Comparison of ENCODE assay signal across 1 cellular context in the genomic region with DNA sequence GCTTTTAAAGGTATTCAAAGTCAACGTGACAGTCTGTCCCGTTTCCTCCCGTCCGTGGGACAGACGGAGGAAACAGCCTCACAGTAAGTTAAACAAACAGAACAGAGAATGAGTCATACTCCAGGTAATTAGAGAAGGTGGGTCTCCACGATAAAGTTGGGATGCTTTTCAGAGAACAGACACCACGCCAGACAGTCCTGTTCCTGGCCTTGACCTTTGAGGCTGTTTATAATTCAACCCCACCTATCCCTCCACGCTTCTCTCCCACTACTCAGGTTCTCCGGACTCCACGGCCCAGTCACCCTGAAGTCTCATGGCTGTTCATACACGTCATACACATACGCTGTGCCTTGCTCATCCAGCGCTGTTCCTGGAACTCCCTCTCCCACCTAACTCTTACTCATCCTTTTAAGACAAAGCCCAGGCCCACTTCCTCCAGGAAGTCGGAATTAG.
TF ChIP-seq lines count a peak whose summit lies in the region.

No MANE protein-coding gene starts in this region.

TF ChIP-seq in K562, 482 proteins besides CTCF, POLR2A, EP300 and RAD21 (continued from another document):
- TF ChIP-seq FOXP4 (CRISPR knock-in tag; IDR thresholded peaks at IDR 0.05; ENCODE audit: borderline replicate concordance) (no peak), ZFP36 (IDR thresholded peaks at IDR 0.05; ENCODE audit: low read depth, low read length, partially characterized antibody) (peak; percentile 43), SOX6 (IDR thresholded peaks at IDR 0.05) (0 out of 2 replicates have a peak, but pooled peaks have one; percentile 16), JUND (IDR thresholded peaks at IDR 0.05; ENCODE audit: borderline replicate concordance, low read depth, low read length) (peak; percentile 65), JUND (tag; IDR thresholded peaks at IDR 0.05; ENCODE audit: borderline replicate concordance, low read depth, low read length) (peak; percentile 49; the same call in 1 of the 3 replicates), CBFA2T2 (conservative IDR thresholded peaks at IDR 0.05) (0 out of 2 replicates have a peak, but pooled peaks have one; percentile 10), SMARCE1 (IDR thresholded peaks at IDR 0.05) (0 out of 2 replicates have a peak, but pooled peaks have one; percentile 43), POLR3G (IDR thresholded peaks at IDR 0.05; ENCODE audit: extremely low read depth, insufficient read length, insufficient replicate concordance) (no peak), CXXC5 (CRISPR knock-in tag; IDR thresholded peaks at IDR 0.05) (no peak), ATF7 (IDR thresholded peaks at IDR 0.05) (peak; percentile 27; the same call in 1 of the 2 replicates), SMARCA4 (IDR thresholded peaks at IDR 0.05) (peak; percentile 52; the same call in 1 of the 2 replicates), JUN (IDR thresholded peaks at IDR 0.05; ENCODE audit: borderline replicate concordance, low read depth, low read length) (peak; percentile 26; the same call in 1 of the 2 replicates), JUN (CRISPR knock-in tag; IDR thresholded peaks at IDR 0.05; ENCODE audit: borderline replicate concordance) (no peak), ARID1B (IDR thresholded peaks at IDR 0.05) (peak; percentile 67), ATF3 (IDR thresholded peaks at IDR 0.05) (peak; percentile 83), ATF3 (CRISPR knock-in tag; conservative IDR thresholded peaks at IDR 0.05) (no peak), CTBP1 (IDR thresholded peaks at IDR 0.05; ENCODE audit: borderline replicate concordance) (peak; percentile 75; the same call in 1 of the 2 replicates), ZBTB8A (IDR thresholded peaks at IDR 0.05; ENCODE audit: partially characterized antibody) (no peak), TCF3 (CRISPR knock-in tag; IDR thresholded peaks at IDR 0.05) (peak; percentile 30; the same call in 1 of the 2 replicates), ATF2 (CRISPR knock-in tag; IDR thresholded peaks at IDR 0.05) (no peak), ZEB2 (IDR thresholded peaks at IDR 0.05) (peak; percentile 87), KHSRP (IDR thresholded peaks at IDR 0.05) (no peak), FOSL1 (tag; conservative IDR thresholded peaks at IDR 0.05) (peak; percentile 84), CREM (IDR thresholded peaks at IDR 0.05; ENCODE audit: low read depth) (peak; percentile 60)
- TF ChIP-seq, protein P1, sequence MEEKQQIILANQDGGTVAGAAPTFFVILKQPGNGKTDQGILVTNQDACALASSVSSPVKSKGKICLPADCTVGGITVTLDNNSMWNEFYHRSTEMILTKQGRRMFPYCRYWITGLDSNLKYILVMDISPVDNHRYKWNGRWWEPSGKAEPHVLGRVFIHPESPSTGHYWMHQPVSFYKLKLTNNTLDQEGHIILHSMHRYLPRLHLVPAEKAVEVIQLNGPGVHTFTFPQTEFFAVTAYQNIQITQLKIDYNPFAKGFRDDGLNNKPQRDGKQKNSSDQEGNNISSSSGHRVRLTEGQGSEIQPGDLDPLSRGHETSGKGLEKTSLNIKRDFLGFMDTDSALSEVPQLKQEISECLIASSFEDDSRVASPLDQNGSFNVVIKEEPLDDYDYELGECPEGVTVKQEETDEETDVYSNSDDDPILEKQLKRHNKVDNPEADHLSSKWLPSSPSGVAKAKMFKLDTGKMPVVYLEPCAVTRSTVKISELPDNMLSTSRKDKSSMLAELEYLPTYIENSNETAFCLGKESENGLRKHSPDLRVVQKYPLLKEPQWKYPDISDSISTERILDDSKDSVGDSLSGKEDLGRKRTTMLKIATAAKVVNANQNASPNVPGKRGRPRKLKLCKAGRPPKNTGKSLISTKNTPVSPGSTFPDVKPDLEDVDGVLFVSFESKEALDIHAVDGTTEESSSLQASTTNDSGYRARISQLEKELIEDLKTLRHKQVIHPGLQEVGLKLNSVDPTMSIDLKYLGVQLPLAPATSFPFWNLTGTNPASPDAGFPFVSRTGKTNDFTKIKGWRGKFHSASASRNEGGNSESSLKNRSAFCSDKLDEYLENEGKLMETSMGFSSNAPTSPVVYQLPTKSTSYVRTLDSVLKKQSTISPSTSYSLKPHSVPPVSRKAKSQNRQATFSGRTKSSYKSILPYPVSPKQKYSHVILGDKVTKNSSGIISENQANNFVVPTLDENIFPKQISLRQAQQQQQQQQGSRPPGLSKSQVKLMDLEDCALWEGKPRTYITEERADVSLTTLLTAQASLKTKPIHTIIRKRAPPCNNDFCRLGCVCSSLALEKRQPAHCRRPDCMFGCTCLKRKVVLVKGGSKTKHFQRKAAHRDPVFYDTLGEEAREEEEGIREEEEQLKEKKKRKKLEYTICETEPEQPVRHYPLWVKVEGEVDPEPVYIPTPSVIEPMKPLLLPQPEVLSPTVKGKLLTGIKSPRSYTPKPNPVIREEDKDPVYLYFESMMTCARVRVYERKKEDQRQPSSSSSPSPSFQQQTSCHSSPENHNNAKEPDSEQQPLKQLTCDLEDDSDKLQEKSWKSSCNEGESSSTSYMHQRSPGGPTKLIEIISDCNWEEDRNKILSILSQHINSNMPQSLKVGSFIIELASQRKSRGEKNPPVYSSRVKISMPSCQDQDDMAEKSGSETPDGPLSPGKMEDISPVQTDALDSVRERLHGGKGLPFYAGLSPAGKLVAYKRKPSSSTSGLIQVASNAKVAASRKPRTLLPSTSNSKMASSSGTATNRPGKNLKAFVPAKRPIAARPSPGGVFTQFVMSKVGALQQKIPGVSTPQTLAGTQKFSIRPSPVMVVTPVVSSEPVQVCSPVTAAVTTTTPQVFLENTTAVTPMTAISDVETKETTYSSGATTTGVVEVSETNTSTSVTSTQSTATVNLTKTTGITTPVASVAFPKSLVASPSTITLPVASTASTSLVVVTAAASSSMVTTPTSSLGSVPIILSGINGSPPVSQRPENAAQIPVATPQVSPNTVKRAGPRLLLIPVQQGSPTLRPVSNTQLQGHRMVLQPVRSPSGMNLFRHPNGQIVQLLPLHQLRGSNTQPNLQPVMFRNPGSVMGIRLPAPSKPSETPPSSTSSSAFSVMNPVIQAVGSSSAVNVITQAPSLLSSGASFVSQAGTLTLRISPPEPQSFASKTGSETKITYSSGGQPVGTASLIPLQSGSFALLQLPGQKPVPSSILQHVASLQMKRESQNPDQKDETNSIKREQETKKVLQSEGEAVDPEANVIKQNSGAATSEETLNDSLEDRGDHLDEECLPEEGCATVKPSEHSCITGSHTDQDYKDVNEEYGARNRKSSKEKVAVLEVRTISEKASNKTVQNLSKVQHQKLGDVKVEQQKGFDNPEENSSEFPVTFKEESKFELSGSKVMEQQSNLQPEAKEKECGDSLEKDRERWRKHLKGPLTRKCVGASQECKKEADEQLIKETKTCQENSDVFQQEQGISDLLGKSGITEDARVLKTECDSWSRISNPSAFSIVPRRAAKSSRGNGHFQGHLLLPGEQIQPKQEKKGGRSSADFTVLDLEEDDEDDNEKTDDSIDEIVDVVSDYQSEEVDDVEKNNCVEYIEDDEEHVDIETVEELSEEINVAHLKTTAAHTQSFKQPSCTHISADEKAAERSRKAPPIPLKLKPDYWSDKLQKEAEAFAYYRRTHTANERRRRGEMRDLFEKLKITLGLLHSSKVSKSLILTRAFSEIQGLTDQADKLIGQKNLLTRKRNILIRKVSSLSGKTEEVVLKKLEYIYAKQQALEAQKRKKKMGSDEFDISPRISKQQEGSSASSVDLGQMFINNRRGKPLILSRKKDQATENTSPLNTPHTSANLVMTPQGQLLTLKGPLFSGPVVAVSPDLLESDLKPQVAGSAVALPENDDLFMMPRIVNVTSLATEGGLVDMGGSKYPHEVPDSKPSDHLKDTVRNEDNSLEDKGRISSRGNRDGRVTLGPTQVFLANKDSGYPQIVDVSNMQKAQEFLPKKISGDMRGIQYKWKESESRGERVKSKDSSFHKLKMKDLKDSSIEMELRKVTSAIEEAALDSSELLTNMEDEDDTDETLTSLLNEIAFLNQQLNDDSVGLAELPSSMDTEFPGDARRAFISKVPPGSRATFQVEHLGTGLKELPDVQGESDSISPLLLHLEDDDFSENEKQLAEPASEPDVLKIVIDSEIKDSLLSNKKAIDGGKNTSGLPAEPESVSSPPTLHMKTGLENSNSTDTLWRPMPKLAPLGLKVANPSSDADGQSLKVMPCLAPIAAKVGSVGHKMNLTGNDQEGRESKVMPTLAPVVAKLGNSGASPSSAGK (IDR thresholded peaks at IDR 0.05), result no peak
- TF ChIP-seq, protein P2, sequence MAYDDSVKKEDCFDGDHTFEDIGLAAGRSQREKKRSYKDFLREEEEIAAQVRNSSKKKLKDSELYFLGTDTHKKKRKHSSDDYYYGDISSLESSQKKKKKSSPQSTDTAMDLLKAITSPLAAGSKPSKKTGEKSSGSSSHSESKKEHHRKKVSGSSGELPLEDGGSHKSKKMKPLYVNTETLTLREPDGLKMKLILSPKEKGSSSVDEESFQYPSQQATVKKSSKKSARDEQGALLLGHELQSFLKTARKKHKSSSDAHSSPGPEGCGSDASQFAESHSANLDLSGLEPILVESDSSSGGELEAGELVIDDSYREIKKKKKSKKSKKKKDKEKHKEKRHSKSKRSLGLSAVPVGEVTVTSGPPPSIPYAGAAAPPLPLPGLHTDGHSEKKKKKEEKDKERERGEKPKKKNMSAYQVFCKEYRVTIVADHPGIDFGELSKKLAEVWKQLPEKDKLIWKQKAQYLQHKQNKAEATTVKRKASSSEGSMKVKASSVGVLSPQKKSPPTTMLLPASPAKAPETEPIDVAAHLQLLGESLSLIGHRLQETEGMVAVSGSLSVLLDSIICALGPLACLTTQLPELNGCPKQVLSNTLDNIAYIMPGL (CRISPR knock-in tag; IDR thresholded peaks at IDR 0.05), result no peak
